23 cellular contexts compared by ENCODE assay signal in the genomic region with DNA sequence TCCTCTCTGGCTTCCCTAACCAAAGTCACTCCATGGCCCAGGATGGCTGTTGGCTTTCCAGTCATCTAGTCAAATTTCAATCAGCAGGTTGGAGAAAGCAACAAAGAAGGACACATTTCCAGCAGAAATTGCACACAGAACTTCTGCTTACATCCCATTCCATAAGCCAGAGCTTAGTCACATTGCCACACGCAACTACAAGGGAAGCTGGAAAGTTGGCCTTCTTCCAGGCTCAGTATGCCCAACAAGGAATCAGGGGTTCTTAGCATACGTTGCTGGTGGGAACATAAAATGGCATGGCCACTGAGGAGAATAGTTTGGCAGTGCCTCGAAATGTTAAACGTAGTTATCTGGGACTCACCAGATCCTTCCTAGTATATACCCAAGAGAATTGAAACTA.
"Had no signal": no experiment of that assay in that cellular context is flagged by ENCODE, and none has a peak within 500 bp of the region (broad histone marks: within the 10 kb centered on the region; RNA-seq: fewer than 3 reads in every experiment).

No MANE protein-coding gene starts in this region.

- H3K27ac ChIP-seq: hepatocyte, left ventricle myocardium inferior, pancreas, prostate gland, skin epidermis, suprapubic skin, thoracic aorta, tibial artery, uterus had no signal

- H3K27me3 ChIP-seq: hepatocyte, pancreas, suprapubic skin, tibial artery, uterus had no signal

- ATAC-seq: naive thymus-derived CD8-positive, alpha-beta T cell; pancreas; right cardiac atrium; sciatic nerve; stimulated activated naive B cell treated with anti-CD40 and anti-IgM and Interleukin-4, amounts not matched to agents 10 μg/mL and 1 μg/mL and 100 μg/mL, for 72 hours had no signal

- H3K79me2 ChIP-seq: hepatocyte had no signal

- FAIRE-seq: pancreas had no signal

- H3K4me3 ChIP-seq: hepatocyte, left ventricle myocardium inferior, pancreas, prostate gland, skin epidermis, suprapubic skin, thoracic aorta, tibial artery, uterus had no signal

- H2AFZ ChIP-seq: hepatocyte had no signal

- DNase-seq: left ventricle myocardium inferior; mammary epithelial cell; mesenchymal stem cell; naive thymus-derived CD8-positive, alpha-beta T cell; nucleus accumbens; pancreas; posterior cingulate gyrus; retina; right cardiac atrium; stimulated activated CD4-positive, alpha-beta T cell treated with anti-CD3 and anti-CD28 coated beads, Interleukin-12 subunit alpha, Interleukin-12 subunit beta, amount 100 ng/mL, for 4 hours; stimulated activated CD4-positive, alpha-beta T cell treated with anti-CD3 and anti-CD28 coated beads, Interleukin-15, amount 100 ng/mL, for 24 hours; stimulated activated CD4-positive, alpha-beta T cell treated with anti-CD3 and anti-CD28 coated beads, Interleukin-2, amount 100 ng/mL, for 24 hours; stimulated activated CD4-positive, alpha-beta T cell treated with anti-CD3 and anti-CD28 coated beads, Interleukin-4, amount 100 ng/mL, for 1 hour; stimulated activated naive B cell treated with anti-CD40 and anti-IgM and Interleukin-4, amounts not matched to agents 10 μg/mL and 1 μg/mL and 100 μg/mL, for 72 hours; tibial artery; trophoblast cell; uterus had no signal

- H3K4me2 ChIP-seq: hepatocyte had no signal

- H3K4me1 ChIP-seq: left ventricle myocardium inferior, prostate gland, suprapubic skin, tibial artery, uterus had no signal

- H3K36me3 ChIP-seq: left ventricle myocardium inferior, pancreas, prostate gland, suprapubic skin, thoracic aorta, tibial artery, uterus had no signal

- H3K9me3 ChIP-seq: left ventricle myocardium inferior, pancreas, prostate gland, suprapubic skin, thoracic aorta, tibial artery, uterus had no signal
